In genomic region chr22:30289126-30289979, GRCh38 we compare ENCODE assay signal across 1 cellular context.
TF ChIP-seq lines count a peak whose summit lies in the region.

Gene CASTOR1 (minus strand): TSS chr22:30289505. CDS start chr22:30289497, 8 bp downstream.

TF ChIP-seq in HepG2, 621 proteins besides CTCF, POLR2A, EP300 and RAD21 (continued from another document and continues in another):
- TF ChIP-seq, protein P1, sequence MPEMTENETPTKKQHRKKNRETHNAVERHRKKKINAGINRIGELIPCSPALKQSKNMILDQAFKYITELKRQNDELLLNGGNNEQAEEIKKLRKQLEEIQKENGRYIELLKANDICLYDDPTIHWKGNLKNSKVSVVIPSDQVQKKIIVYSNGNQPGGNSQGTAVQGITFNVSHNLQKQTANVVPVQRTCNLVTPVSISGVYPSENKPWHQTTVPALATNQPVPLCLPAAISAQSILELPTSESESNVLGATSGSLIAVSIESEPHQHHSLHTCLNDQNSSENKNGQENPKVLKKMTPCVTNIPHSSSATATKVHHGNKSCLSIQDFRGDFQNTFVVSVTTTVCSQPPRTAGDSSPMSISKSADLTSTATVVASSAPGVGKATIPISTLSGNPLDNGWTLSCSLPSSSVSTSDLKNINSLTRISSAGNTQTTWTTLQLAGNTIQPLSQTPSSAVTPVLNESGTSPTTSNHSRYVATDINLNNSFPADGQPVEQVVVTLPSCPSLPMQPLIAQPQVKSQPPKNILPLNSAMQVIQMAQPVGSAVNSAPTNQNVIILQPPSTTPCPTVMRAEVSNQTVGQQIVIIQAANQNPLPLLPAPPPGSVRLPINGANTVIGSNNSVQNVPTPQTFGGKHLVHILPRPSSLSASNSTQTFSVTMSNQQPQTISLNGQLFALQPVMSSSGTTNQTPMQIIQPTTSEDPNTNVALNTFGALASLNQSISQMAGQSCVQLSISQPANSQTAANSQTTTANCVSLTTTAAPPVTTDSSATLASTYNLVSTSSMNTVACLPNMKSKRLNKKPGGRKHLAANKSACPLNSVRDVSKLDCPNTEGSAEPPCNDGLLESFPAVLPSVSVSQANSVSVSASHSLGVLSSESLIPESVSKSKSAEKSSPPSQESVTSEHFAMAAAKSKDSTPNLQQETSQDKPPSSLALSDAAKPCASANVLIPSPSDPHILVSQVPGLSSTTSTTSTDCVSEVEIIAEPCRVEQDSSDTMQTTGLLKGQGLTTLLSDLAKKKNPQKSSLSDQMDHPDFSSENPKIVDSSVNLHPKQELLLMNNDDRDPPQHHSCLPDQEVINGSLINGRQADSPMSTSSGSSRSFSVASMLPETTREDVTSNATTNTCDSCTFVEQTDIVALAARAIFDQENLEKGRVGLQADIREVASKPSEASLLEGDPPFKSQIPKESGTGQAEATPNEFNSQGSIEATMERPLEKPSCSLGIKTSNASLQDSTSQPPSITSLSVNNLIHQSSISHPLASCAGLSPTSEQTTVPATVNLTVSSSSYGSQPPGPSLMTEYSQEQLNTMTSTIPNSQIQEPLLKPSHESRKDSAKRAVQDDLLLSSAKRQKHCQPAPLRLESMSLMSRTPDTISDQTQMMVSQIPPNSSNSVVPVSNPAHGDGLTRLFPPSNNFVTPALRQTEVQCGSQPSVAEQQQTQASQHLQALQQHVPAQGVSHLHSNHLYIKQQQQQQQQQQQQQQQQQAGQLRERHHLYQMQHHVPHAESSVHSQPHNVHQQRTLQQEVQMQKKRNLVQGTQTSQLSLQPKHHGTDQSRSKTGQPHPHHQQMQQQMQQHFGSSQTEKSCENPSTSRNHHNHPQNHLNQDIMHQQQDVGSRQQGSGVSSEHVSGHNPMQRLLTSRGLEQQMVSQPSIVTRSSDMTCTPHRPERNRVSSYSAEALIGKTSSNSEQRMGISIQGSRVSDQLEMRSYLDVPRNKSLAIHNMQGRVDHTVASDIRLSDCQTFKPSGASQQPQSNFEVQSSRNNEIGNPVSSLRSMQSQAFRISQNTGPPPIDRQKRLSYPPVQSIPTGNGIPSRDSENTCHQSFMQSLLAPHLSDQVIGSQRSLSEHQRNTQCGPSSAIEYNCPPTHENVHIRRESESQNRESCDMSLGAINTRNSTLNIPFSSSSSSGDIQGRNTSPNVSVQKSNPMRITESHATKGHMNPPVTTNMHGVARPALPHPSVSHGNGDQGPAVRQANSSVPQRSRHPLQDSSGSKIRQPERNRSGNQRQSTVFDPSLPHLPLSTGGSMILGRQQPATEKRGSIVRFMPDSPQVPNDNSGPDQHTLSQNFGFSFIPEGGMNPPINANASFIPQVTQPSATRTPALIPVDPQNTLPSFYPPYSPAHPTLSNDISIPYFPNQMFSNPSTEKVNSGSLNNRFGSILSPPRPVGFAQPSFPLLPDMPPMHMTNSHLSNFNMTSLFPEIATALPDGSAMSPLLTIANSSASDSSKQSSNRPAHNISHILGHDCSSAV (CRISPR knock-in tag; IDR thresholded peaks at IDR 0.05; ENCODE audit: borderline replicate concordance): no peak
- TF ChIP-seq SP4 (CRISPR knock-in tag; IDR thresholded peaks at IDR 0.05): peak; percentile 92
- no peak for TF ChIP-seq ATRX (CRISPR knock-in tag; IDR thresholded peaks at IDR 0.05; ENCODE audit: borderline replicate concordance)
- no peak for TF ChIP-seq CBX5 (CRISPR knock-in tag; IDR thresholded peaks at IDR 0.05; ENCODE audit: borderline replicate concordance)
- TF ChIP-seq PRDM4 (CRISPR knock-in tag; IDR thresholded peaks at IDR 0.05; ENCODE audit: borderline replicate concordance): no peak
- TF ChIP-seq MEIS2 (CRISPR knock-in tag; IDR thresholded peaks at IDR 0.05): no peak
- no peak for TF ChIP-seq ZNF124 (CRISPR knock-in tag; IDR thresholded peaks at IDR 0.05)
- no peak for TF ChIP-seq FOXO1 (CRISPR knock-in tag; IDR thresholded peaks at IDR 0.05)
- TF ChIP-seq ZNF7 (CRISPR knock-in tag; IDR thresholded peaks at IDR 0.05): no peak
- TF ChIP-seq AKAP8 (CRISPR knock-in tag; IDR thresholded peaks at IDR 0.05): no peak
- no peak for TF ChIP-seq SSRP1 (CRISPR knock-in tag; IDR thresholded peaks at IDR 0.05)
- no peak for TF ChIP-seq MIER3 (CRISPR knock-in tag; IDR thresholded peaks at IDR 0.05; ENCODE audit: borderline replicate concordance)
- no peak for TF ChIP-seq ZNF33A (CRISPR knock-in tag; IDR thresholded peaks at IDR 0.05; ENCODE audit: borderline replicate concordance)
- no peak for TF ChIP-seq KDM5A (IDR thresholded peaks at IDR 0.05; ENCODE audit: borderline replicate concordance, low read length)
- no peak for TF ChIP-seq BORCS8-MEF2B (CRISPR knock-in tag; IDR thresholded peaks at IDR 0.05)
- no peak for TF ChIP-seq ZNF446 (CRISPR knock-in tag; IDR thresholded peaks at IDR 0.05)
- TF ChIP-seq ZNF782 (CRISPR knock-in tag; IDR thresholded peaks at IDR 0.05; ENCODE audit: borderline replicate concordance): no peak
- no peak for TF ChIP-seq NFIB (CRISPR knock-in tag; IDR thresholded peaks at IDR 0.05; ENCODE audit: borderline replicate concordance)
- no peak for TF ChIP-seq HOXA7 (CRISPR knock-in tag; IDR thresholded peaks at IDR 0.05)
- TF ChIP-seq TBP (CRISPR knock-in tag; IDR thresholded peaks at IDR 0.05): no peak
- TF ChIP-seq HDAC6 (IDR thresholded peaks at IDR 0.05; ENCODE audit: low read depth, low read length): no peak
- no peak for TF ChIP-seq ELK4 (CRISPR knock-in tag; IDR thresholded peaks at IDR 0.05; ENCODE audit: borderline replicate concordance)
- peak; percentile 56 for TF ChIP-seq RBFOX2 (IDR thresholded peaks at IDR 0.05; ENCODE audit: low read depth, low read length)
- TF ChIP-seq XBP1 (CRISPR knock-in tag; IDR thresholded peaks at IDR 0.05): no peak
- TF ChIP-seq, protein P2, sequence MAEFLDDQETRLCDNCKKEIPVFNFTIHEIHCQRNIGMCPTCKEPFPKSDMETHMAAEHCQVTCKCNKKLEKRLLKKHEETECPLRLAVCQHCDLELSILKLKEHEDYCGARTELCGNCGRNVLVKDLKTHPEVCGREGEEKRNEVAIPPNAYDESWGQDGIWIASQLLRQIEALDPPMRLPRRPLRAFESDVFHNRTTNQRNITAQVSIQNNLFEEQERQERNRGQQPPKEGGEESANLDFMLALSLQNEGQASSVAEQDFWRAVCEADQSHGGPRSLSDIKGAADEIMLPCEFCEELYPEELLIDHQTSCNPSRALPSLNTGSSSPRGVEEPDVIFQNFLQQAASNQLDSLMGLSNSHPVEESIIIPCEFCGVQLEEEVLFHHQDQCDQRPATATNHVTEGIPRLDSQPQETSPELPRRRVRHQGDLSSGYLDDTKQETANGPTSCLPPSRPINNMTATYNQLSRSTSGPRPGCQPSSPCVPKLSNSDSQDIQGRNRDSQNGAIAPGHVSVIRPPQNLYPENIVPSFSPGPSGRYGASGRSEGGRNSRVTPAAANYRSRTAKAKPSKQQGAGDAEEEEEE (CRISPR knock-in tag; IDR thresholded peaks at IDR 0.05; ENCODE audit: borderline replicate concordance): no peak
- no peak for TF ChIP-seq BRD4 (CRISPR knock-in tag; IDR thresholded peaks at IDR 0.05)
- no peak for TF ChIP-seq HCFC1 (IDR thresholded peaks at IDR 0.05; ENCODE audit: low read depth, low read length)
- TF ChIP-seq ZMYM2 (CRISPR knock-in tag; IDR thresholded peaks at IDR 0.05): no peak
- TF ChIP-seq UBTF (CRISPR knock-in tag; IDR thresholded peaks at IDR 0.05): peak; percentile 45; the same call in 1 of the 2 replicates
- TF ChIP-seq SMAD3 (CRISPR knock-in tag; IDR thresholded peaks at IDR 0.05): no peak
- no peak for TF ChIP-seq ZNF790 (CRISPR knock-in tag; IDR thresholded peaks at IDR 0.05; ENCODE audit: borderline replicate concordance)
- TF ChIP-seq ZZZ3 (CRISPR knock-in tag; IDR thresholded peaks at IDR 0.05; ENCODE audit: borderline replicate concordance): no peak
- TF ChIP-seq, protein P3, sequence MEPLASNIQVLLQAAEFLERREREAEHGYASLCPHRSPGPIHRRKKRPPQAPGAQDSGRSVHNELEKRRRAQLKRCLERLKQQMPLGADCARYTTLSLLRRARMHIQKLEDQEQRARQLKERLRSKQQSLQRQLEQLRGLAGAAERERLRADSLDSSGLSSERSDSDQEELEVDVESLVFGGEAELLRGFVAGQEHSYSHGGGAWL (CRISPR knock-in tag; IDR thresholded peaks at IDR 0.05): 0 out of 2 replicates have a peak, but pooled peaks have one; percentile 58
- no peak for TF ChIP-seq MYNN (CRISPR knock-in tag; IDR thresholded peaks at IDR 0.05; ENCODE audit: low read depth)
- TF ChIP-seq ZNF20 (CRISPR knock-in tag; IDR thresholded peaks at IDR 0.05): no peak
- TF ChIP-seq EED (CRISPR knock-in tag; IDR thresholded peaks at IDR 0.05): no peak
- no peak for TF ChIP-seq ZNF572 (CRISPR knock-in tag; IDR thresholded peaks at IDR 0.05)
- TF ChIP-seq ZNF687 (CRISPR knock-in tag; IDR thresholded peaks at IDR 0.05): peak; percentile 65
- TF ChIP-seq ZNF430 (CRISPR knock-in tag; IDR thresholded peaks at IDR 0.05): no peak
